Comparison of ENCODE assay signal across 1 cellular context in genomic region chr10:73803680-73804286, GRCh38.
TF ChIP-seq lines count a peak whose summit lies in the region.

No MANE protein-coding gene starts in this region.

TF ChIP-seq in GM23338, 12 proteins besides CTCF, POLR2A, EP300 and RAD21 (continued from another document):
- TF ChIP-seq REST (IDR thresholded peaks at IDR 0.05; ENCODE audit: unreplicated experiment) (no peak), NANOG (IDR thresholded peaks at IDR 0.05; ENCODE audit: borderline replicate concordance) (no peak)
